Comparison of ENCODE assay signal across 8 cellular contexts in genomic region chr9:19379283-19379682, GRCh38. TPM values are rescaled to one million over a fixed set of nuclear protein-coding genes. Genes with fewer than 3 reads are reported as not detected.
DNase-seq lines count a peak whose midpoint lies in the region; ATAC-seq and TF ChIP-seq lines count a peak whose summit lies in the region.

No MANE protein-coding gene starts in this region.

- H3K4me3 ChIP-seq in dorsolateral prefrontal cortex = peak overlapping the region; percentile 58 to 95 (median 85)

- H3K4me3 Mint-ChIP-seq in CD14-positive monocyte = peak overlapping the region; percentile 96 to 99
- H3K4me3 Mint-ChIP-seq in natural killer cell treated with Interleukin-12 subunit alpha and Interleukin-12 subunit beta and Interleukin-15 and Interleukin-18, amount 100 ng/mL, for 72 hours = peak overlapping the region; percentile 91

- H3K9me3 Mint-ChIP-seq in CD14-positive monocyte = peaks cover 0 to 4% (median 0%) of the 10 kb centered on the region in 7 donors
- H3K9me3 Mint-ChIP-seq in natural killer cell treated with Interleukin-12 subunit alpha and Interleukin-12 subunit beta and Interleukin-15 and Interleukin-18, amount 100 ng/mL, for 72 hours = no peaks in the 10 kb centered on the region

- no peak for ATAC-seq in natural killer cell treated with Interleukin-12 subunit alpha and Interleukin-12 subunit beta and Interleukin-15 and Interleukin-18, amount 100 ng/mL, for 72 hours
- ATAC-seq in HG02938 (IDR thresholded peaks at IDR 0.05; ENCODE audit: unreplicated experiment) (no peak), HG02623 (IDR thresholded peaks at IDR 0.05; ENCODE audit: unreplicated experiment) (no peak)

- peaks cover 41 to 48% of the 10 kb centered on the region in 2 donors for H3K36me3 Mint-ChIP-seq in CD14-positive monocyte
- H3K36me3 Mint-ChIP-seq in natural killer cell treated with Interleukin-12 subunit alpha and Interleukin-12 subunit beta and Interleukin-15 and Interleukin-18, amount 100 ng/mL, for 72 hours = peaks cover 59% of the 10 kb centered on the region

- TF ChIP-seq CTCF in CD14-positive monocyte (IDR thresholded peaks at IDR 0.05) = no peak
- no peak for TF ChIP-seq CTCF in dorsolateral prefrontal cortex (IDR thresholded peaks at IDR 0.05 in 54 of 56, conservative IDR thresholded peaks at IDR 0.05 in 2 of 56; ENCODE audit: low read depth in 1 of 56, partially characterized antibody in 56 of 56)

- DNase-seq in CD14-positive monocyte (ENCODE audit: low spot score) (no peak), NCI-H69 (lab: John Stamatoyannopoulos, UW) (peak; percentile 47), dorsolateral prefrontal cortex (no peak), SHP77 treated with DMSO at 0.1 percent for 48 hours (lab: John Stamatoyannopoulos, UW) (no peak)
- DNase-seq in natural killer cell treated with Interleukin-12 subunit alpha and Interleukin-12 subunit beta and Interleukin-15 and Interleukin-18, amount 100 ng/mL, for 72 hours (ENCODE audit: low spot score) = no peak
- DNase-seq in stimulated activated naive CD4-positive, alpha-beta T cell treated with Interleukin-2 at 50 U/mL for 16 hours (lab: John Stamatoyannopoulos, UW) = no peak

- peak overlapping the region in 57 of 59 donors; percentile 60 to 98 (median 93) for H3K27ac ChIP-seq in dorsolateral prefrontal cortex

- peak overlapping the region; percentile 97 to 100 (median 99) for H3K27ac Mint-ChIP-seq in CD14-positive monocyte
- peak overlapping the region; percentile 92 to 96 for H3K27ac Mint-ChIP-seq in natural killer cell treated with Interleukin-12 subunit alpha and Interleukin-12 subunit beta and Interleukin-15 and Interleukin-18, amount 100 ng/mL, for 72 hours

- peaks cover 32% of the 10 kb centered on the region for H3K4me1 Mint-ChIP-seq in CD14-positive monocyte
- H3K4me1 Mint-ChIP-seq in natural killer cell treated with Interleukin-12 subunit alpha and Interleukin-12 subunit beta and Interleukin-15 and Interleukin-18, amount 100 ng/mL, for 72 hours (ENCODE audit: low read depth in 2 of 2) = peaks cover 48 to 53% of the 10 kb centered on the region in 2 donors

- H3K27me3 Mint-ChIP-seq in CD14-positive monocyte (ENCODE audit: low read depth in 3 of 3) = peaks cover 0 to 4% (median 0%) of the 10 kb centered on the region in 3 donors
- no peaks in the 10 kb centered on the region for H3K27me3 Mint-ChIP-seq in natural killer cell treated with Interleukin-12 subunit alpha and Interleukin-12 subunit beta and Interleukin-15 and Interleukin-18, amount 100 ng/mL, for 72 hours

- intact Hi-C loops in CD14-positive monocyte (cut with micrococcal nuclease) (no loop called here), dorsolateral prefrontal cortex (cut with DNase I) (loop anchor here (5.0 kb wide), 3 partner anchors 83 to 332 kb away; partner anchors contain the start of genes DENND4C (in 1 of the 2) and RRAGA (in 1 of the 2))

- no peaks in the 10 kb centered on the region for H3K27me3 ChIP-seq in dorsolateral prefrontal cortex

RNA-seq across cellular contexts. Expression of gene RPS6, which starts 0.8 kb away (rescaled TPM):
- polyA plus RNA-seq in CD14-positive monocyte = 100 to 1,000 TPM; 786 to 858 TPM
- total RNA-seq in dorsolateral prefrontal cortex = 100 to 1,000 TPM; 380 to 738 (median 498) TPM
- total RNA-seq in natural killer cell treated with Interleukin-12 subunit alpha and Interleukin-12 subunit beta and Interleukin-15 and Interleukin-18, amount 100 ng/mL, for 72 hours = 1,000 to 10,000 TPM; 1,327 to 1,852 TPM

RNA-seq across cellular contexts. Expression of gene ACER2, which starts 29.5 kb away (rescaled TPM):
- polyA plus RNA-seq in CD14-positive monocyte = under 1 TPM in 1 of 2 donors, not detected in 1; 0.17 TPM
- 10 to 100 TPM in 39 of 120 experiments, 1 to 10 TPM in 81; 4.6 to 16.6 (median 8.6) TPM for total RNA-seq in dorsolateral prefrontal cortex
- 1 to 10 TPM in 1 of 2 donors, under 1 TPM in 1; 0.90 to 2.6 TPM for total RNA-seq in natural killer cell treated with Interleukin-12 subunit alpha and Interleukin-12 subunit beta and Interleukin-15 and Interleukin-18, amount 100 ng/mL, for 72 hours

Comparison
In these comparisons a context has a peak if more than half of its experiments do, and no peak if none do; other contexts are left out.
1. intact Hi-C loops: an anchor here in dorsolateral prefrontal cortex (5.0 kb wide); none called in CD14-positive monocyte.